In genomic region chr12:132918680-132919079, GRCh38 we compare ENCODE assay signal across 20 cellular contexts. TPM values are rescaled to one million over a fixed set of nuclear protein-coding genes. Genes with fewer than 3 reads are reported as not detected.
DNase-seq lines count a peak whose midpoint lies in the region; FAIRE-seq and TF ChIP-seq lines count a peak whose summit lies in the region.
"Had no signal": no experiment of that assay in that cellular context is flagged by ENCODE, and none has a peak within 500 bp of the region (broad histone marks: within the 10 kb centered on the region; RNA-seq: fewer than 3 reads in every experiment).

No MANE protein-coding gene starts in this region.

- H3K4me3 ChIP-seq in SJSA1 (no peak overlapping the region), bronchial epithelial cell (ENCODE audit: low read depth, low read length) (no peak overlapping the region)
- H3K4me3 ChIP-seq: GM12878, GM23248 had no signal

- H3K27me3 Mint-ChIP-seq in progenitor cell of endocrine pancreas, result no peaks in the 10 kb centered on the region
- H3K27me3 Mint-ChIP-seq: CD4-positive, alpha-beta T cell had no signal

- H3K36me3 ChIP-seq in SJSA1, result no peaks in the 10 kb centered on the region
- H3K36me3 ChIP-seq in bronchial epithelial cell (ENCODE audit: control insufficient read depth, insufficient read depth, low read length), result no peaks in the 10 kb centered on the region

- DNase-seq in SJSA1 (ENCODE audit: low read depth in 1 of 2, low spot score in 2 of 2), result peak; percentile 47 to 82
- no peak for DNase-seq in bronchial epithelial cell (ENCODE audit: low read depth)
- no peak for DNase-seq in progenitor cell of endocrine pancreas (ENCODE audit: low spot score, unreplicated experiment)
- DNase-seq in CD1c-positive myeloid dendritic cell (ENCODE audit: extremely low spot score), result no peak
- DNase-seq in NCI-H524 (lab: John Stamatoyannopoulos, UW), result no peak
- DNase-seq in NCI-H748 (lab: John Stamatoyannopoulos, UW; ENCODE audit: unreplicated experiment), result no peak
- DNase-seq: CD4-positive, alpha-beta T cell; CD8-positive, alpha-beta memory T cell; DMS 273 treated with DMSO at 0.1 percent for 48 hours; DMS79; EL; GDM1; GM23248; H7; HCEC 1CT had no signal

- H3K9me3 ChIP-seq in SJSA1 (replicated peaks), result peaks cover 84% of the 10 kb centered on the region

- no peak for TF ChIP-seq CTCF in bronchial epithelial cell (IDR thresholded peaks at IDR 0.05; ENCODE audit: insufficient read depth, low read length, severe bottlenecking)
- TF ChIP-seq CTCF in progenitor cell of endocrine pancreas (IDR thresholded peaks at IDR 0.05; ENCODE audit: unreplicated experiment), result no peak

- no peaks in the 10 kb centered on the region for H3K4me1 ChIP-seq in SJSA1 (replicated peaks)

- H3K27ac ChIP-seq in SJSA1, result no peak overlapping the region
- H3K27ac ChIP-seq: C4-2B, GM23248 had no signal

- peaks cover 50% of the 10 kb centered on the region for H3K36me3 Mint-ChIP-seq in progenitor cell of endocrine pancreas (ENCODE audit: insufficient read depth)

- no peaks in the 10 kb centered on the region for H3K4me1 Mint-ChIP-seq in progenitor cell of endocrine pancreas (ENCODE audit: low read depth)
- H3K4me1 Mint-ChIP-seq: CD8-positive, alpha-beta memory T cell had no signal

- peak; percentile 40 for FAIRE-seq in bronchial epithelial cell (lab: Jason Lieb, UNC)
- FAIRE-seq: D721Med, GM12878, GM18507, H1 had no signal

- H3K27ac Mint-ChIP-seq in progenitor cell of endocrine pancreas, result peak overlapping the region; percentile 41
- H3K27ac Mint-ChIP-seq: CD4-positive, alpha-beta T cell; CD8-positive, alpha-beta memory T cell had no signal

- no peaks in the 10 kb centered on the region for H3K27me3 ChIP-seq in SJSA1 (replicated peaks)
- H3K27me3 ChIP-seq in bronchial epithelial cell (ENCODE audit: control insufficient read depth, insufficient read depth, low read length), result no peaks in the 10 kb centered on the region

- H3K4me3 Mint-ChIP-seq in progenitor cell of endocrine pancreas (ENCODE audit: low read depth), result no peak overlapping the region
- H3K4me3 Mint-ChIP-seq: CD4-positive, alpha-beta T cell; CD8-positive, alpha-beta memory T cell had no signal

- peaks cover 49% of the 10 kb centered on the region for H3K9me3 Mint-ChIP-seq in progenitor cell of endocrine pancreas (ENCODE audit: low read depth)

RNA-seq across cellular contexts. Expression of gene CHFR, which starts 31.3 kb away (rescaled TPM):
- total RNA-seq in SJSA1 (2014; rRNA removed; shearing (Covaris generic)), result 4.5 and 7.1 TPM in 2 replicates
- 33.4 and 43.4 TPM in 2 replicates for total RNA-seq in bronchial epithelial cell
- 48.1 and 51.4 TPM in 2 replicates for total RNA-seq in progenitor cell of endocrine pancreas

RNA-seq across cellular contexts. Expression of gene ZNF605, which starts 37.4 kb away (rescaled TPM):
- total RNA-seq in SJSA1 (2014; rRNA removed; shearing (Covaris generic)), result 0.32 and 0.88 TPM in 2 replicates
- total RNA-seq in bronchial epithelial cell (6.3 and 9.6 TPM in 2 replicates), progenitor cell of endocrine pancreas (28.7 and 28.8 TPM in 2 replicates)

Comparison
In these comparisons a context has a peak if more than half of its experiments do, and no peak if none do; other contexts are left out.
1. DNase-seq: peak in SJSA1 (2 of 2); none in bronchial epithelial cell (single experiment), progenitor cell of endocrine pancreas (single experiment), CD1c-positive myeloid dendritic cell (single experiment), NCI-H524 (0 of 2) and NCI-H748 (single experiment).